ENCODE assay signal across 7 cellular contexts in genomic region chr11:61248071-61248470, GRCh38. TPM values are rescaled to one million over a fixed set of nuclear protein-coding genes. Genes with fewer than 3 reads are reported as not detected.
"Had no signal": no experiment of that assay in that cellular context is flagged by ENCODE, and none has a peak within 500 bp of the region (broad histone marks: within the 10 kb centered on the region; RNA-seq: fewer than 3 reads in every experiment).

No MANE protein-coding gene starts in this region.

RNA-seq across cellular contexts. Expression of gene PGA5, which starts 7.1 kb away (rescaled TPM):
- total RNA-seq: GM23248, H4, HFFc6 had no signal
- polyA plus RNA-seq: GM23248 had no signal

RNA-seq across cellular contexts. Expression of gene PGA4, which starts 25.9 kb away (rescaled TPM):
- total RNA-seq: GM23248, GM23338, H1, H4, H9, HFFc6 had no signal

RNA-seq across cellular contexts. Expression of gene PGA3, which starts 44.8 kb away (rescaled TPM):
- total RNA-seq: GM23248, GM23338, H1, H4, H7, H9 had no signal
- polyA plus RNA-seq: GM23248, H1 had no signal
